Comparison of ENCODE assay signal across 8 cellular contexts in the genomic region with DNA sequence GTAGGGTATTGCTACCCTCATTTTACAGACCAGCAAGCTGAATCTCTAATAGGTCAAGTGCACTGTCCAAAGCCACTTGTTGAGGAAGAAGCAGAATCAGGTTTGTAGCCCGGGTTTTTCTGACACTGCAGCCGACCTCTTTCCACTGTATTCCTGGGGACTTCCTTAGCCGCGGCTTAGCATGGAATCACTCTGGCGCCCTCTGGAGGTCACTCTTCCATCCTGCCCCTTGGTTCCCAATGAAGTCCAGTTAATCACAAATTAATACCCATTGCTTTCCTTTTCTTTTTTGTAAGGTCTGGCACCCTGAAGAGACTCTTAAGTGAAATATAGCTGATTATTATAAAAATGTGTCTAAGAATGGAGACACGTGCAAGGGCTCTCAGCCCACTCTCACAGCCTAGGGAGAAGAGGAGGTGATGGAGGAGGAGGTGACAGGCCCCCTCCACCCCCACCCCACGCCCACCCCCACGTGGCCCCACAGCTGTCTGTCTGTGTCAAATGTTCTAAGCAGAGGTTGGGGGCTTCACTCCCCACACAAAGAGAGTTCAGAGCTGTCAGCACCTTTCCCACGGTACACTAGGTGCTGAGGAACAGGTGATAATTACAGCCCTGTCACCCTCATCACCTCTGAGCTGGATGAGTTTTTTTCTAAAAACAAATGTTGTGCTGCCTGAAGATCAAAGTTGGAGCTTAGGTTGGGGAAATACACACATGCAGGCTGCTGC. TPM values are rescaled to one million over a fixed set of nuclear protein-coding genes. Genes with fewer than 3 reads are reported as not detected.
A peak's percentile ranks its signal among the peaks of the same experiment; 100 is the strongest.
DNase-seq lines count a peak whose midpoint lies in the region; ATAC-seq and TF ChIP-seq lines count a peak whose summit lies in the region.

No MANE protein-coding gene starts in this region.

- no peak overlapping the region for H3K27ac Mint-ChIP-seq in CD4-positive, alpha-beta T cell
- no peak overlapping the region for H3K27ac Mint-ChIP-seq in HFFc6
- H3K27ac Mint-ChIP-seq in activated CD4-positive, alpha-beta memory T cell treated with anti-CD3 and anti-CD28 coated beads for 36 hours = no peak overlapping the region

- H3K36me3 Mint-ChIP-seq in CD4-positive, alpha-beta T cell (ENCODE audit: low read depth) = no peaks in the 10 kb centered on the region
- no peaks in the 10 kb centered on the region for H3K36me3 Mint-ChIP-seq in HFFc6 (ENCODE audit: low read depth)
- no peaks in the 10 kb centered on the region for H3K36me3 Mint-ChIP-seq in activated CD4-positive, alpha-beta memory T cell treated with anti-CD3 and anti-CD28 coated beads for 36 hours

- H3K4me3 ChIP-seq in effector memory CD4-positive, alpha-beta T cell (ENCODE audit: insufficient read depth, low read depth, low read length, poor library complexity, severe bottlenecking) = no peak overlapping the region
- no peak overlapping the region for H3K4me3 ChIP-seq in mesendoderm (ENCODE audit: low read length)

- no peaks in the 10 kb centered on the region for H3K27me3 ChIP-seq in CD4-positive, alpha-beta T cell (ENCODE audit: control insufficient read depth, insufficient read depth, low read length)
- peaks cover 3% of the 10 kb centered on the region for H3K27me3 ChIP-seq in effector memory CD4-positive, alpha-beta T cell (replicated peaks; ENCODE audit: control insufficient read depth, insufficient read depth, low read length, poor library complexity, severe bottlenecking)
- H3K27me3 ChIP-seq in mesendoderm (ENCODE audit: insufficient read depth, low read length, poor library complexity) = no peaks in the 10 kb centered on the region

- H3K56ac ChIP-seq in mesendoderm (ENCODE audit: low read length) = no peak overlapping the region

- no peak overlapping the region for H2AK5ac ChIP-seq in mesendoderm (ENCODE audit: low read length)

- H3K9me3 ChIP-seq in CD4-positive, alpha-beta T cell (ENCODE audit: control insufficient read depth, low read length) = no peaks in the 10 kb centered on the region
- H3K9me3 ChIP-seq in effector memory CD4-positive, alpha-beta T cell (ENCODE audit: control insufficient read depth, low read length) = no peaks in the 10 kb centered on the region

- TF ChIP-seq CTCF in CD4-positive, alpha-beta T cell (IDR thresholded peaks at IDR 0.05) = peak; percentile 69
- peak; percentile 91 for TF ChIP-seq CTCF in HFFc6 (IDR thresholded peaks at IDR 0.05)

- H3K79me1 ChIP-seq in mesendoderm (ENCODE audit: low read length) = no peaks in the 10 kb centered on the region

- no peak overlapping the region for H3K18ac ChIP-seq in mesendoderm (ENCODE audit: low read length)

- H3K4me1 Mint-ChIP-seq in CD4-positive, alpha-beta T cell (ENCODE audit: low read depth) = no peaks in the 10 kb centered on the region
- H3K4me1 Mint-ChIP-seq in HFFc6 (ENCODE audit: low read depth) = no peaks in the 10 kb centered on the region
- H3K4me1 Mint-ChIP-seq in activated CD4-positive, alpha-beta memory T cell treated with anti-CD3 and anti-CD28 coated beads for 36 hours (ENCODE audit: low read depth) = no peaks in the 10 kb centered on the region

- H3K9ac ChIP-seq in mesendoderm (ENCODE audit: low read length) = no peak overlapping the region

- H2BK5ac ChIP-seq in mesendoderm (ENCODE audit: low read length) = no peak overlapping the region

- ATAC-seq in CD4-positive, alpha-beta T cell (ENCODE audit: poor library complexity) = peak; percentile 32
- ATAC-seq in HG03175 (IDR thresholded peaks at IDR 0.05; ENCODE audit: unreplicated experiment) = no peak

- peak; percentile 26 to 64 (median 36) for DNase-seq in CD4-positive, alpha-beta T cell
- DNase-seq in HFFc6 = peak; percentile 43
- DNase-seq in NCI-H69 (lab: John Stamatoyannopoulos, UW) = peak; percentile 93
- peak; percentile 69 for DNase-seq in activated CD4-positive, alpha-beta memory T cell treated with anti-CD3 and anti-CD28 coated beads for 36 hours
- peak; percentile 9 to 32 (median 12) for DNase-seq in effector memory CD4-positive, alpha-beta T cell
- peak; percentile 78 for DNase-seq in mesendoderm
- peak; percentile 6 to 26 for DNase-seq in stimulated activated CD8-positive, alpha-beta memory T cell treated with anti-CD3 and anti-CD28 coated beads, Interleukin-2, amount 100 ng/mL, for 1 hour (ENCODE audit: low read depth in 2 of 2)

- no peaks in the 10 kb centered on the region for H3K79me2 ChIP-seq in mesendoderm (ENCODE audit: control insufficient read depth, insufficient read depth, low read length)

- CTCF ChIA-PET in CD4-positive, alpha-beta T cell (lab: Charles Lee) = interaction anchor here (1.3 kb wide), 1 partner anchor 14 kb away, joined by 3 read pairs; no protein-coding TSS in a partner anchor
- CTCF ChIA-PET in activated CD4-positive, alpha-beta memory T cell treated with anti-CD3 and anti-CD28 coated beads for 36 hours (lab: Charles Lee) = interaction anchor here (0.9 to 4.8 kb wide), 9 partner anchors 11 to 945 kb away, joined by 3 to 41 read pairs (median 4); no protein-coding TSS in a partner anchor

- H3K4me3 Mint-ChIP-seq in CD4-positive, alpha-beta T cell = no peak overlapping the region
- H3K4me3 Mint-ChIP-seq in HFFc6 = no peak overlapping the region
- no peak overlapping the region for H3K4me3 Mint-ChIP-seq in activated CD4-positive, alpha-beta memory T cell treated with anti-CD3 and anti-CD28 coated beads for 36 hours

- no peak overlapping the region for H4K8ac ChIP-seq in mesendoderm (ENCODE audit: low read depth, low read length)

- no peak overlapping the region for H3K23ac ChIP-seq in mesendoderm (ENCODE audit: low read length)

- intact Hi-C loops in CD4-positive, alpha-beta T cell (cut with DNase I, micrococcal nuclease) = loop anchor here (1.0 to 10.0 kb wide), 3 partner anchors 228 to 1318 kb away; no protein-coding TSS in a partner anchor
- intact Hi-C loops in activated CD4-positive, alpha-beta memory T cell treated with anti-CD3 and anti-CD28 coated beads for 36 hours (cut with micrococcal nuclease) = loop anchor here (1.0 kb wide), 1 partner anchor 228 kb away; no protein-coding TSS in a partner anchor

- POLR2A ChIA-PET in CD4-positive, alpha-beta T cell (lab: Charles Lee) = no interaction called here
- POLR2A ChIA-PET in activated CD4-positive, alpha-beta memory T cell treated with anti-CD3 and anti-CD28 coated beads for 36 hours (lab: Charles Lee) = no interaction called here

- H3K36me3 ChIP-seq in effector memory CD4-positive, alpha-beta T cell (ENCODE audit: control insufficient read depth, insufficient read depth, low read length) = no peaks in the 10 kb centered on the region
- no peaks in the 10 kb centered on the region for H3K36me3 ChIP-seq in mesendoderm (ENCODE audit: control insufficient read depth, insufficient read depth, low read length)

- H2BK120ac ChIP-seq in mesendoderm (ENCODE audit: low read depth, low read length) = no peak overlapping the region

- no peaks in the 10 kb centered on the region for H3K9me3 Mint-ChIP-seq in CD4-positive, alpha-beta T cell
- H3K9me3 Mint-ChIP-seq in HFFc6 = no peaks in the 10 kb centered on the region
- no peaks in the 10 kb centered on the region for H3K9me3 Mint-ChIP-seq in activated CD4-positive, alpha-beta memory T cell treated with anti-CD3 and anti-CD28 coated beads for 36 hours

- H3K4me1 ChIP-seq in effector memory CD4-positive, alpha-beta T cell (ENCODE audit: control insufficient read depth, insufficient read depth, low read length, poor library complexity, severe bottlenecking) = no peaks in the 10 kb centered on the region
- H3K4me1 ChIP-seq in mesendoderm (ENCODE audit: control insufficient read depth, low read depth, low read length) = no peaks in the 10 kb centered on the region

- H3K27me3 Mint-ChIP-seq in CD4-positive, alpha-beta T cell = peaks cover 34% of the 10 kb centered on the region
- peaks cover 8% of the 10 kb centered on the region; the same call in 1 of the 2 replicates for H3K27me3 Mint-ChIP-seq in HFFc6 (ENCODE audit: insufficient read depth)
- peaks cover 18% of the 10 kb centered on the region for H3K27me3 Mint-ChIP-seq in activated CD4-positive, alpha-beta memory T cell treated with anti-CD3 and anti-CD28 coated beads for 36 hours

- no peak overlapping the region for H4K5ac ChIP-seq in mesendoderm (ENCODE audit: low read length)

- H2BK15ac ChIP-seq in mesendoderm (replicated peaks; ENCODE audit: low read depth) = no peak overlapping the region

- no peak overlapping the region for H3K4me2 ChIP-seq in mesendoderm (ENCODE audit: low read length)

- no CpG with 5 or more reads among the region's 9 CpGs for WGBS in mesendoderm (ENCODE audit: extremely low coverage, insufficient coverage, low lambda C conversion rate)

- no peak overlapping the region for H3K27ac ChIP-seq in CD4-positive, alpha-beta T cell (ENCODE audit: low read depth, low read length)
- no peak overlapping the region for H3K27ac ChIP-seq in effector memory CD4-positive, alpha-beta T cell (ENCODE audit: insufficient read depth, low read length, poor library complexity, severe bottlenecking)
- no peak overlapping the region for H3K27ac ChIP-seq in mesendoderm (ENCODE audit: low read depth, low read length)

- no peak overlapping the region for H3K4ac ChIP-seq in mesendoderm (ENCODE audit: low read depth, low read length)

RNA-seq across cellular contexts. Expression of gene DRD2, which starts 57.7 kb away (rescaled TPM):
- total RNA-seq in CD4-positive, alpha-beta T cell = not detected
- total RNA-seq in HFFc6 (2021; fragmentation: NEBNext Ultra II Directional; extraction: Animal tissue kit (Norgen Biotek cat#: 25700)) = not detected
- not detected for total RNA-seq in activated CD4-positive, alpha-beta memory T cell treated with anti-CD3 and anti-CD28 coated beads for 36 hours
- polyA plus RNA-seq in mesendoderm (2013, experiment 1 of 2) = 0.24 TPM
- 0.22 TPM for polyA plus RNA-seq in mesendoderm (2013, experiment 2 of 2)

Comparison
In these comparisons a context has a peak if more than half of its experiments do, and no peak if none do; other contexts are left out.
1. DNase-seq: peak in every context shown above with its lines; median percentile 93 in NCI-H69; 78 in mesendoderm; 69 in activated CD4-positive, alpha-beta memory T cell treated with anti-CD3 and anti-CD28 coated beads for 36 hours; 43 in HFFc6; 36 in CD4-positive, alpha-beta T cell; 16 in stimulated activated CD8-positive, alpha-beta memory T cell treated with anti-CD3 and anti-CD28 coated beads, Interleukin-2, amount 100 ng/mL, for 1 hour; 12 in effector memory CD4-positive, alpha-beta T cell.